In the genomic region with DNA sequence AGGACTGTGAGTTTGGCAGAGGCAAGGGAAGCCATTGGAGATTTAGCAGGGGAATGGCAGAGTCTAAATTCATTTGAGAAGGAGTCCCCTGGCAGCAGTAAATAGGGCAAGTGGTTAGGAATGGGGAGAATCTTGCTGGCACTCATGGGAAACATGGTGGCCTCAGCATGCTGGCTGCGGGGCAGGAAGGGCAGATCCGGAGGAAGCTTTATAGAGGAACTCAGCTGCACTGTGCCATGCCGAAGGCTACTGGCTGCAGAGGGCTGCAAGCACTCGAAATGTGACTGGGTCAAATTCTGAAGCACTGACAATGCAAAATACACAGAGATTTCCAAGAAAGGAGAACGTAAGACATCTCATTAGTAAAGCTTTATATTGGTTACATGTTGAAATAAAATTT, we compare ENCODE assay signal across 24 cellular contexts. TPM values are rescaled to one million over a fixed set of nuclear protein-coding genes. Genes with fewer than 3 reads are reported as not detected.
DNase-seq lines count a peak whose midpoint lies in the region; TF ChIP-seq lines count a peak whose summit lies in the region.
"Had no signal": no experiment of that assay in that cellular context is flagged by ENCODE, and none has a peak within 500 bp of the region (broad histone marks: within the 10 kb centered on the region; RNA-seq: fewer than 3 reads in every experiment).

No MANE protein-coding gene starts in this region.

- H3K27ac ChIP-seq in neural progenitor cell: no peak overlapping the region
- no peak overlapping the region for H3K27ac ChIP-seq in hepatocyte
- no peak overlapping the region for H3K27ac ChIP-seq in dorsolateral prefrontal cortex
- H3K27ac ChIP-seq: A549, KMS-11, Peyer's patch, SJCRH30 had no signal

- no peak overlapping the region for H3K4me3 Mint-ChIP-seq in activated naive CD4-positive, alpha-beta T cell treated with anti-CD3 and anti-CD28 coated beads for 36 hours
- H3K4me3 Mint-ChIP-seq in chondrocyte (ENCODE audit: unreplicated experiment) (no peak overlapping the region), nephron progenitor cell (no peak overlapping the region), neural progenitor cell (no peak overlapping the region)
- H3K4me3 Mint-ChIP-seq: H9 had no signal

- H3K9me3 ChIP-seq in neural progenitor cell (ENCODE audit: low read depth) (no peaks in the 10 kb centered on the region), hepatocyte (ENCODE audit: low read depth) (no peaks in the 10 kb centered on the region)
- H3K9me3 ChIP-seq: A549, BE2C, Peyer's patch, SJCRH30 had no signal

- H4K20me1 ChIP-seq in neural progenitor cell (ENCODE audit: low read depth) (peaks cover 6% of the 10 kb centered on the region), hepatocyte (ENCODE audit: insufficient read depth, poor library complexity, severe bottlenecking) (no peaks in the 10 kb centered on the region)

- H2AFZ ChIP-seq in neural progenitor cell (replicated peaks) (no peak overlapping the region), hepatocyte (no peak overlapping the region)

- WGBS in hepatocyte (ENCODE audit: low lambda C conversion rate, missing lambda C conversion rate): 88% methylated on average over 5 of the region's 5 CpGs

- intact Hi-C loops in activated naive CD4-positive, alpha-beta T cell treated with anti-CD3 and anti-CD28 coated beads for 36 hours (cut with micrococcal nuclease): no loop called here
- intact Hi-C loops in dorsolateral prefrontal cortex (cut with DNase I): no loop called here

- H3K4me2 ChIP-seq in neural progenitor cell (no peak overlapping the region), hepatocyte (no peak overlapping the region)
- H3K4me2 ChIP-seq: A549, KMS-11 had no signal

- H3K36me3 ChIP-seq in neural progenitor cell (peaks cover 27% of the 10 kb centered on the region), hepatocyte (replicated peaks; ENCODE audit: insufficient read depth, low read depth) (no peaks in the 10 kb centered on the region)

- no peak overlapping the region for H3K4me3 ChIP-seq in neural progenitor cell
- H3K4me3 ChIP-seq in hepatocyte: no peak overlapping the region
- H3K4me3 ChIP-seq in dorsolateral prefrontal cortex: no peak overlapping the region
- H3K4me3 ChIP-seq: A549, GM12878, Peyer's patch, SJCRH30 had no signal

- no peaks in the 10 kb centered on the region for H3K27me3 Mint-ChIP-seq in activated naive CD4-positive, alpha-beta T cell treated with anti-CD3 and anti-CD28 coated beads for 36 hours (ENCODE audit: low read depth)
- H3K27me3 Mint-ChIP-seq in chondrocyte (ENCODE audit: low read depth) (no peaks in the 10 kb centered on the region), nephron progenitor cell (ENCODE audit: low read depth, poor library complexity) (peaks cover 5% of the 10 kb centered on the region), neural progenitor cell (ENCODE audit: insufficient read depth, low read depth) (peaks cover 11% of the 10 kb centered on the region)

- H3K4me1 ChIP-seq in neural progenitor cell: no peaks in the 10 kb centered on the region
- no peaks in the 10 kb centered on the region for H3K4me1 ChIP-seq in hepatocyte (ENCODE audit: insufficient read depth)
- H3K4me1 ChIP-seq: A549, BE2C, Peyer's patch, SJCRH30 had no signal

- DNase-seq in activated naive CD4-positive, alpha-beta T cell treated with anti-CD3 and anti-CD28 coated beads for 36 hours: no peak
- no peak for DNase-seq in activated naive CD4-positive, alpha-beta T cell treated with Interleukin-2 at 50 U/mL for 16 hours
- DNase-seq in GM20000 (ENCODE audit: low spot score) (peak; percentile 5), chondrocyte (ENCODE audit: low spot score) (peak; percentile 24), nephron progenitor cell (no peak), neural progenitor cell (ENCODE audit: low spot score) (no peak), hepatocyte (ENCODE audit: low spot score) (no peak), dorsolateral prefrontal cortex (no peak)
- DNase-seq: BE2C; COR-L47; DMS79; H9; MV-4-11; NCI-H1105 treated with DMSO at 0.1 percent for 48 hours; NCI-H2029 treated with DMSO at 0.1 percent for 48 hours; NCI-H226; NCI-H524; NCI-H774; NK-92 treated with Interleukin-12 subunit alpha and Interleukin-12 subunit beta, amount 100 ng/mL, for 24 hours; Peyer's patch; SJCRH30 had no signal

- CTCF ChIA-PET in activated naive CD4-positive, alpha-beta T cell treated with anti-CD3 and anti-CD28 coated beads for 36 hours (lab: Charles Lee): no interaction called here

- H3K79me2 ChIP-seq in neural progenitor cell (ENCODE audit: low read depth) (no peaks in the 10 kb centered on the region), hepatocyte (no peaks in the 10 kb centered on the region)

- no peaks in the 10 kb centered on the region for H3K9me2 ChIP-seq in hepatocyte (replicated peaks; ENCODE audit: insufficient read depth)

- H3K27me3 ChIP-seq in neural progenitor cell: no peaks in the 10 kb centered on the region
- no peaks in the 10 kb centered on the region for H3K27me3 ChIP-seq in hepatocyte
- no peaks in the 10 kb centered on the region for H3K27me3 ChIP-seq in dorsolateral prefrontal cortex
- H3K27me3 ChIP-seq: BE2C, Peyer's patch, SJCRH30 had no signal

- H3K27ac Mint-ChIP-seq in activated naive CD4-positive, alpha-beta T cell treated with anti-CD3 and anti-CD28 coated beads for 36 hours: peak overlapping the region; percentile 13
- no peak overlapping the region for H3K27ac Mint-ChIP-seq in chondrocyte (ENCODE audit: unreplicated experiment)
- peak overlapping the region; percentile 0 for H3K27ac Mint-ChIP-seq in nephron progenitor cell
- H3K27ac Mint-ChIP-seq in neural progenitor cell: no peak overlapping the region

- H3K9me3 Mint-ChIP-seq in activated naive CD4-positive, alpha-beta T cell treated with anti-CD3 and anti-CD28 coated beads for 36 hours: no peaks in the 10 kb centered on the region
- H3K9me3 Mint-ChIP-seq in chondrocyte (ENCODE audit: low read depth) (no peaks in the 10 kb centered on the region), nephron progenitor cell (no peaks in the 10 kb centered on the region), neural progenitor cell (no peaks in the 10 kb centered on the region)
- H3K9me3 Mint-ChIP-seq: H9 had no signal

- H3F3A ChIP-seq in neural progenitor cell (ENCODE audit: low read depth): peaks cover 9% of the 10 kb centered on the region

- H3K36me3 Mint-ChIP-seq in activated naive CD4-positive, alpha-beta T cell treated with anti-CD3 and anti-CD28 coated beads for 36 hours (ENCODE audit: low read depth): peaks cover 41% of the 10 kb centered on the region
- H3K36me3 Mint-ChIP-seq in chondrocyte (ENCODE audit: low read depth) (peaks cover 49% of the 10 kb centered on the region), nephron progenitor cell (ENCODE audit: low read depth) (peaks cover 72% of the 10 kb centered on the region), neural progenitor cell (peaks cover 43% of the 10 kb centered on the region)

- H3K9ac ChIP-seq in neural progenitor cell: no peak overlapping the region
- H3K9ac ChIP-seq: KMS-11 had no signal

- H3K4me1 Mint-ChIP-seq in activated naive CD4-positive, alpha-beta T cell treated with anti-CD3 and anti-CD28 coated beads for 36 hours (ENCODE audit: low read depth): no peaks in the 10 kb centered on the region
- peaks cover 7% of the 10 kb centered on the region for H3K4me1 Mint-ChIP-seq in chondrocyte (ENCODE audit: low read depth)
- H3K4me1 Mint-ChIP-seq in nephron progenitor cell: peaks cover 12% of the 10 kb centered on the region
- no peaks in the 10 kb centered on the region for H3K4me1 Mint-ChIP-seq in neural progenitor cell

- TF ChIP-seq CTCF in GM20000 (IDR thresholded peaks at IDR 0.05; ENCODE audit: extremely low read depth, missing control alignments): no peak
- TF ChIP-seq CTCF in chondrocyte (IDR thresholded peaks at IDR 0.05): no peak
- TF ChIP-seq CTCF in nephron progenitor cell (IDR thresholded peaks at IDR 0.05): no peak
- no peak for TF ChIP-seq CTCF in neural progenitor cell (IDR thresholded peaks at IDR 0.05)
- TF ChIP-seq CTCF in hepatocyte (IDR thresholded peaks at IDR 0.05; ENCODE audit: poor library complexity): no peak
- TF ChIP-seq CTCF in dorsolateral prefrontal cortex (IDR thresholded peaks at IDR 0.05 in 54 of 56, conservative IDR thresholded peaks at IDR 0.05 in 2 of 56; ENCODE audit: low read depth in 1 of 56, partially characterized antibody in 56 of 56): no peak

RNA-seq across cellular contexts. Expression of a gene that starts 23.9 kb away (rescaled TPM):
- total RNA-seq in activated naive CD4-positive, alpha-beta T cell treated with anti-CD3 and anti-CD28 coated beads for 36 hours: 10 to 100 TPM; 90.7 to 99.0 TPM
- total RNA-seq in chondrocyte: 57.3 to 62.3 TPM (median 62.3 TPM) in 3 replicates
- 18.1 and 19.0 TPM in 2 replicates for total RNA-seq in neural progenitor cell (ENCODE audit: low replicate concordance)
- 15.6 and 22.0 TPM in 2 replicates for total RNA-seq in hepatocyte
- polyA plus RNA-seq in hepatocyte: 10.1 and 11.1 TPM in 2 replicates
- 10 to 100 TPM; 22.8 to 44.3 (median 33.3) TPM for total RNA-seq in dorsolateral prefrontal cortex

RNA-seq across cellular contexts. Expression of a gene that starts 24.4 kb away (rescaled TPM):
- 10 to 100 TPM; 43.3 to 48.1 TPM for total RNA-seq in activated naive CD4-positive, alpha-beta T cell treated with anti-CD3 and anti-CD28 coated beads for 36 hours
- total RNA-seq in chondrocyte (54.2 to 55.1 TPM (median 54.5 TPM) in 3 replicates), neural progenitor cell (ENCODE audit: low replicate concordance) (54.7 and 68.0 TPM in 2 replicates), hepatocyte (60.2 and 67.3 TPM in 2 replicates), dorsolateral prefrontal cortex (100 to 1,000 TPM in 45 of 120 experiments, 10 to 100 TPM in 75; 73.7 to 190 (median 96.8) TPM)
- polyA plus RNA-seq in hepatocyte: 43.6 and 47.0 TPM in 2 replicates

Comparison
In these comparisons a context has a peak if more than half of its experiments do, and no peak if none do; other contexts are left out.
1. DNase-seq: peak in GM20000 (single experiment) and chondrocyte (single experiment); none in activated naive CD4-positive, alpha-beta T cell treated with anti-CD3 and anti-CD28 coated beads for 36 hours (single experiment), activated naive CD4-positive, alpha-beta T cell treated with Interleukin-2 at 50 U/mL for 16 hours (single experiment), nephron progenitor cell (single experiment), neural progenitor cell (single experiment), hepatocyte (single experiment) and dorsolateral prefrontal cortex (0 of 10).
2. H3K27ac Mint-ChIP-seq: peak in activated naive CD4-positive, alpha-beta T cell treated with anti-CD3 and anti-CD28 coated beads for 36 hours (single experiment) and nephron progenitor cell (single experiment); none in chondrocyte (single experiment) and neural progenitor cell (single experiment).